Comparison of ENCODE assay signal across 13 cellular contexts in genomic region chr5:151062405-151063135, GRCh38. TPM values are rescaled to one million over a fixed set of nuclear protein-coding genes. Genes with fewer than 3 reads are reported as not detected.
A peak's percentile ranks its signal among the peaks of the same experiment; 100 is the strongest.
DNase-seq lines count a peak whose midpoint lies in the region; ATAC-seq and TF ChIP-seq lines count a peak whose summit lies in the region.
"Had no signal": no experiment of that assay in that cellular context is flagged by ENCODE, and none has a peak within 500 bp of the region (broad histone marks: within the 10 kb centered on the region; RNA-seq: fewer than 3 reads in every experiment).

No MANE protein-coding gene starts in this region.

- TF ChIP-seq CTCF in left ventricle myocardium inferior (IDR thresholded peaks at IDR 0.05; ENCODE audit: borderline replicate concordance) (no peak), spleen (IDR thresholded peaks at IDR 0.05 in 8 of 11, conservative IDR thresholded peaks at IDR 0.05 in 3 of 11) (no peak)

- ATAC-seq in activated CD4-positive, alpha-beta T cell treated with anti-CD3 and anti-CD28 coated beads for 36 hours: no peak

- TF ChIP-seq POLR2A in spleen (IDR thresholded peaks at IDR 0.05): no peak

- H3K4me3 ChIP-seq in SJSA1 (no peak overlapping the region), left ventricle myocardium inferior (no peak overlapping the region), spleen (no peak overlapping the region)
- H3K4me3 ChIP-seq: testis had no signal

- H3K36me3 Mint-ChIP-seq in activated CD4-positive, alpha-beta T cell treated with anti-CD3 and anti-CD28 coated beads for 36 hours (ENCODE audit: low read depth): peaks cover 95% of the 10 kb centered on the region

- peak overlapping the region; percentile 87 for H3K27ac Mint-ChIP-seq in activated CD4-positive, alpha-beta T cell treated with anti-CD3 and anti-CD28 coated beads for 36 hours

- peak overlapping the region; percentile 82 for H3K27ac ChIP-seq in SJSA1
- H3K27ac ChIP-seq in left ventricle myocardium inferior (replicated peaks): peak overlapping the region; percentile 93
- peak overlapping the region; percentile 16 to 95 (median 80) for H3K27ac ChIP-seq in spleen
- H3K27ac ChIP-seq: VCaP had no signal

- no peak for DNase-seq in activated CD4-positive, alpha-beta T cell treated with anti-CD3 and anti-CD28 coated beads for 36 hours
- DNase-seq in activated CD4-positive, alpha-beta T cell treated with anti-CD3 and anti-CD28 coated beads for 48 hours: no peak
- DNase-seq in SJSA1 (ENCODE audit: low read depth in 1 of 2, low spot score in 2 of 2): peak in 1 of 2 experiments; percentile 11
- DNase-seq in left ventricle myocardium inferior: no peak
- DNase-seq in spleen: peak; percentile 20
- DNase-seq in NCI-H69 (lab: John Stamatoyannopoulos, UW): no peak
- DNase-seq in islet precursor cell: no peak
- no peak for DNase-seq in effector CD8-positive, alpha-beta T cell (lab: John Stamatoyannopoulos, UW)
- DNase-seq: 8988T; activated T-cell treated with anti-CD3 and anti-CD28 coated beads, Interleukin-2, amount 50 U/mL, for 1 hour; NCI-H345 had no signal

- H3K36me3 ChIP-seq in SJSA1 (peaks cover 98% of the 10 kb centered on the region), left ventricle myocardium inferior (peaks cover 49% of the 10 kb centered on the region), spleen (peaks cover 4 to 91% (median 63%) of the 10 kb centered on the region in 6 donors)

- no peaks in the 10 kb centered on the region for H3K27me3 Mint-ChIP-seq in activated CD4-positive, alpha-beta T cell treated with anti-CD3 and anti-CD28 coated beads for 36 hours

- CTCF ChIA-PET in activated CD4-positive, alpha-beta T cell treated with anti-CD3 and anti-CD28 coated beads for 36 hours (lab: Charles Lee): interaction anchor here (0.8 to 3.6 kb wide), 3 partner anchors 21 to 88 kb away, joined by 3 to 32 read pairs (median 4); no protein-coding TSS in a partner anchor

- no peaks in the 10 kb centered on the region for H3K9me3 Mint-ChIP-seq in activated CD4-positive, alpha-beta T cell treated with anti-CD3 and anti-CD28 coated beads for 36 hours (ENCODE audit: low read depth)

- no peaks in the 10 kb centered on the region for H3K9me3 ChIP-seq in SJSA1 (replicated peaks)
- no peaks in the 10 kb centered on the region for H3K9me3 ChIP-seq in left ventricle myocardium inferior (replicated peaks)
- H3K9me3 ChIP-seq in spleen: no peaks in the 10 kb centered on the region
- H3K9me3 ChIP-seq: testis had no signal

- H3K4me1 Mint-ChIP-seq in activated CD4-positive, alpha-beta T cell treated with anti-CD3 and anti-CD28 coated beads for 36 hours: peaks cover 88% of the 10 kb centered on the region

- intact Hi-C loops in activated CD4-positive, alpha-beta T cell treated with anti-CD3 and anti-CD28 coated beads for 36 hours (cut with DNase I, micrococcal nuclease): loop anchor here in 1 of 2 experiments (5.0 kb wide), 1 partner anchor 35 kb away; no protein-coding TSS in a partner anchor
- intact Hi-C loops in left ventricle myocardium inferior (cut with micrococcal nuclease) (no loop called here), spleen (cut with DNase I; ENCODE audit: low total_unique reads) (no loop called here)

- no peak overlapping the region for H3K4me3 Mint-ChIP-seq in activated CD4-positive, alpha-beta T cell treated with anti-CD3 and anti-CD28 coated beads for 36 hours

- H3K4me1 ChIP-seq in SJSA1 (replicated peaks): peaks cover 47% of the 10 kb centered on the region
- peaks cover 97% of the 10 kb centered on the region for H3K4me1 ChIP-seq in left ventricle myocardium inferior
- peaks cover 56 to 100% (median 91%) of the 10 kb centered on the region in 6 donors for H3K4me1 ChIP-seq in spleen

- H3K27me3 ChIP-seq in SJSA1 (replicated peaks) (no peaks in the 10 kb centered on the region), left ventricle myocardium inferior (ENCODE audit: low read depth) (no peaks in the 10 kb centered on the region), spleen (replicated peaks in 1 of 7) (no peaks in the 10 kb centered on the region)
- H3K27me3 ChIP-seq: testis had no signal

- WGBS in spleen, 5 donors: 92 to 96% (median 95%) methylated on average over 5 of the region's 5 CpGs

- POLR2A ChIA-PET in activated CD4-positive, alpha-beta T cell treated with anti-CD3 and anti-CD28 coated beads for 36 hours (lab: Charles Lee): interaction anchor here (1.3 kb wide), 1 partner anchor 16 kb away, joined by 4 read pairs; no protein-coding TSS in a partner anchor

RNA-seq across cellular contexts. Expression of gene TNIP1, which starts 18.3 kb away (rescaled TPM):
- total RNA-seq in activated CD4-positive, alpha-beta T cell treated with anti-CD3 and anti-CD28 coated beads for 36 hours: 100 to 1,000 TPM; 351 to 408 TPM
- 263 and 296 TPM in 2 replicates for total RNA-seq in SJSA1 (2014; rRNA removed; shearing (Covaris generic))
- 131 TPM for total RNA-seq in left ventricle myocardium inferior
- 100 to 1,000 TPM; 179 to 260 (median 218) TPM for total RNA-seq in spleen
- polyA plus RNA-seq in spleen: 100 to 1,000 TPM in 1 of 3 donors, 10 to 100 TPM in 2; 67.7 to 149 (median 95.9) TPM

RNA-seq across cellular contexts. Expression of gene GPX3, which starts 42.2 kb away (rescaled TPM):
- total RNA-seq in activated CD4-positive, alpha-beta T cell treated with anti-CD3 and anti-CD28 coated beads for 36 hours: not detected
- total RNA-seq in SJSA1 (2014; rRNA removed; shearing (Covaris generic)): 10.5 and 12.2 TPM in 2 replicates
- total RNA-seq in left ventricle myocardium inferior (744 TPM), spleen (100 to 1,000 TPM in 6 of 7 donors, 10 to 100 TPM in 1; 78.7 to 886 (median 416) TPM)
- polyA plus RNA-seq in spleen: 100 to 1,000 TPM; 158 to 261 (median 256) TPM
